In the genomic region with DNA sequence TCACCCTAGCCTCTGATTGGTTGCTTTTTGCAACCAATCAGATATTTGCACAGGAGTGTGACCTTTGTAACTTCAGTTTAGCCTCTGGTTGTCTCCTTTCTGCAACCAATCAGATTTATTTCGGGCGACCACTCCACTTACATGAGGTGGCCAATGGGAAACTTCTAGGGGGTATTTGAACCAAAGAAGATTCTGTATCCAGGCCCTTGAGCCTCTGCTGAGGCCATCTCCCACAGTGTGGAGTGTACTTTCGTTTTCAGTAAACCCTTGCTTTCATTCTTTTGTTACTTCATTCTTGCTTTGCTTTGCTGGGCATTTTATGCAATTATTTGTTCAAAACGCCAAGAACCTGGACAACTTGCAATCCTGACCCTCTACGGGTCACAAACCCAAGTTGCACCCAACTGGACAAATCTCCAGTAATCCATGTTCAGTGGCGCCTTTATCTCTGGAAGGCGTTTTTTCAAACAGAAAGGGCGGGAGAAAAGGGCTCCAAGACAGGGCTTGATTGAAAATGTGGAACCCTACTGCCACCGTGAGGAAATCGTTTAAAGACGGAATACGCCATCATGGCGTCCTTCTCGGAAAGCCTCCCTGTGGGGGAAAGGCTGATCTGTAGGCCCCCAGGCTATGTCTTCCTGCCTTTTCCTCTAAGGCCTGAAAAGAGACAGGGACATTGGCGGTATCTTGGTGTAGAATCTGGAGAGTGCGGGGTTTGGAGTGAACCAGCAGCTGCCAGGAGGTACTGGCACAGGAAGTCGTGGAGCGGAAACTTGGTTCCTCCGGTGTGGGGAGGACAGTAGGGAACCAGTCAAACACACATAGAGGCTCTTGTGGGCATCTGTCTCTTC, we compare ENCODE assay signal across 9 cellular contexts.
DNase-seq lines count a peak whose midpoint lies in the region; ATAC-seq and TF ChIP-seq lines count a peak whose summit lies in the region.
"Had no signal": no experiment of that assay in that cellular context is flagged by ENCODE, and none has a peak within 500 bp of the region (broad histone marks: within the 10 kb centered on the region; RNA-seq: fewer than 3 reads in every experiment).

No MANE protein-coding gene starts in this region.

- H3K4me3 ChIP-seq in ascending aorta: peak overlapping the region; percentile 49 to 64

- no peaks in the 10 kb centered on the region for H3K9me3 ChIP-seq in ascending aorta

- H3K27me3 ChIP-seq in ascending aorta: no peaks in the 10 kb centered on the region

- no peak overlapping the region for H3K4me3 Mint-ChIP-seq in osteocyte (ENCODE audit: unreplicated experiment)
- H3K4me3 Mint-ChIP-seq: dendritic cell treated with granulocyte-macrophage colony-stimulating factor and Interleukin-4, amounts not matched to agents 40 ng/mL and 50 ng/mL, for 4 days had no signal

- intact Hi-C loops in ascending aorta (cut with DNase I): loop anchor here (1.0 to 2.0 kb wide), 2 partner anchors 17 to 24 kb away; no protein-coding TSS in a partner anchor

- ATAC-seq in GM18499 (IDR thresholded peaks at IDR 0.05; ENCODE audit: insufficient read depth, unreplicated experiment) (peak; percentile 57), HG03354 (IDR thresholded peaks at IDR 0.05; ENCODE audit: poor library complexity, severe bottlenecking, unreplicated experiment) (peak; percentile 71), HG02938 (IDR thresholded peaks at IDR 0.05; ENCODE audit: unreplicated experiment) (no peak)

- peak; percentile 45 to 61 (median 57) for TF ChIP-seq CTCF in ascending aorta (IDR thresholded peaks at IDR 0.05)
- no peak for TF ChIP-seq CTCF in osteocyte (IDR thresholded peaks at IDR 0.05)

- no peak overlapping the region for H3K27ac Mint-ChIP-seq in osteocyte (ENCODE audit: unreplicated experiment)
- H3K27ac Mint-ChIP-seq: dendritic cell treated with granulocyte-macrophage colony-stimulating factor and Interleukin-4, amounts not matched to agents 40 ng/mL and 50 ng/mL, for 4 days had no signal

- H3K9me3 Mint-ChIP-seq in osteocyte (ENCODE audit: unreplicated experiment): peaks cover 8% of the 10 kb centered on the region

- H3K27ac ChIP-seq in ascending aorta: peak overlapping the region; percentile 86 to 90

- H3K36me3 Mint-ChIP-seq in osteocyte (ENCODE audit: unreplicated experiment): no peaks in the 10 kb centered on the region

- DNase-seq in ascending aorta (ENCODE audit: low spot score in 2 of 2) (peak; percentile 21 to 90), osteocyte (ENCODE audit: extremely low spot score, unreplicated experiment) (peak; percentile 32), NCI-H446 treated with DMSO at 0.1 percent for 48 hours (lab: John Stamatoyannopoulos, UW) (no peak), HK-2 (ENCODE audit: unreplicated experiment) (no peak), HuH-7.5 (ENCODE audit: low spot score) (no peak)

- no peaks in the 10 kb centered on the region for H3K36me3 ChIP-seq in ascending aorta

- no peaks in the 10 kb centered on the region for H3K4me1 ChIP-seq in ascending aorta

- H3K27me3 Mint-ChIP-seq in osteocyte (ENCODE audit: unreplicated experiment): no peaks in the 10 kb centered on the region
- H3K27me3 Mint-ChIP-seq: dendritic cell treated with granulocyte-macrophage colony-stimulating factor and Interleukin-4, amounts not matched to agents 40 ng/mL and 50 ng/mL, for 4 days had no signal

- no peaks in the 10 kb centered on the region for H3K4me1 Mint-ChIP-seq in osteocyte (ENCODE audit: unreplicated experiment)

Comparison
In these comparisons a context has a peak if more than half of its experiments do, and no peak if none do; other contexts are left out.
1. DNase-seq: peak in ascending aorta (2 of 2) and osteocyte (single experiment); none in NCI-H446 treated with DMSO at 0.1 percent for 48 hours (single experiment), HK-2 (single experiment) and HuH-7.5 (single experiment).